In the genomic region with DNA sequence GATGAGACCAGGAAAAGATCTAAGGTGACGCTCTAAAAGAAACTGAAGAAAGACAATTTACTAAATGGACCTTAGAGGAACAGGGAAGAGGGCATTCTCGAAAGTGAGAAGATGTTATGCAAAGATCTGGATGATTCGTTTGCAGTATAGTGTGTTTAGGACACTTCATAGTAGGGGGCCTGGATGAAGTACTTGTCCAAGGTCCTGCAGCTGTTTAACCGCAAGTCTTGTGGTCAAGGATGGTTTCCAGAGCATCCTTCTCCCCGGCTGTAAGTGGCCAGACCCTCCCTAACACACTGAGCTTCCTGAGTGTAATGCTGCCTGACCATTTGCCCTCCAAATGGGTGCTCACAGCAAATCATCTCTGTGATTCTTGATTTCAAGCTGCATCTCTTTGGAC, we compare ENCODE assay signal across 32 cellular contexts.
"Had no signal": no experiment of that assay in that cellular context is flagged by ENCODE, and none has a peak within 500 bp of the region (broad histone marks: within the 10 kb centered on the region; RNA-seq: fewer than 3 reads in every experiment).

No MANE protein-coding gene starts in this region.

- H3K27ac Mint-ChIP-seq: dendritic cell treated with granulocyte-macrophage colony-stimulating factor and Interleukin-4, amounts not matched to agents 40 ng/mL and 50 ng/mL, for 4 days; endodermal cell; mesothelial cell of epicardium; naive thymus-derived CD4-positive, alpha-beta T cell; nephron; neural progenitor cell; progenitor cell of endocrine pancreas; stimulated activated memory B cell treated with anti-CD40 and anti-IgM and Interleukin-4, amounts not matched to agents 10 μg/mL and 1 μg/mL and 100 μg/mL, for 72 hours; type B pancreatic cell had no signal

- H3K4me3 Mint-ChIP-seq: dendritic cell treated with granulocyte-macrophage colony-stimulating factor and Interleukin-4, amounts not matched to agents 40 ng/mL and 50 ng/mL, for 4 days; endodermal cell; mesothelial cell of epicardium; naive thymus-derived CD4-positive, alpha-beta T cell; nephron; neural progenitor cell; stimulated activated memory B cell treated with anti-CD40 and anti-IgM and Interleukin-4, amounts not matched to agents 10 μg/mL and 1 μg/mL and 100 μg/mL, for 72 hours; type B pancreatic cell had no signal

- H3K27ac ChIP-seq: colonic mucosa, epithelial cell of prostate, foreskin keratinocyte, gastroesophageal sphincter, heart left ventricle, hepatocyte, left lung, neural progenitor cell, parathyroid adenoma, right atrium auricular region, skin epidermis, spleen, testis, tibial artery had no signal

- H3K9me3 ChIP-seq: colonic mucosa, gastroesophageal sphincter, heart left ventricle, left lung, mucosa of descending colon, right atrium auricular region, spleen, testis, tibial artery had no signal

- DNase-seq: colonic mucosa; effector CD8-positive, alpha-beta T cell; endodermal cell; foreskin keratinocyte; heart left ventricle; left cardiac atrium; left lung; mesenchymal stem cell; mucosa of descending colon; naive thymus-derived CD4-positive, alpha-beta T cell; spleen; stimulated activated CD4-positive, alpha-beta T cell treated with anti-CD3 and anti-CD28 coated beads, Interleukin-4, amount 100 ng/mL, for 4 hours; stimulated activated naive CD8-positive, alpha-beta T cell treated with anti-CD3 and anti-CD28 coated beads, Interleukin-15, Interleukin-2, amounts not matched to agents 100 U/mL and 50 U/mL, for 24 hours; substantia nigra; testis; tibial artery had no signal

- H3K4me3 ChIP-seq: colonic mucosa, gastroesophageal sphincter, heart left ventricle, hepatocyte, left lung, mucosa of descending colon, neural progenitor cell, right atrium auricular region, skin epidermis, spleen, testis, tibial artery had no signal

- H3K27me3 Mint-ChIP-seq: dendritic cell treated with granulocyte-macrophage colony-stimulating factor and Interleukin-4, amounts not matched to agents 40 ng/mL and 50 ng/mL, for 4 days had no signal

- ATAC-seq: esophagus mucosa; foreskin keratinocyte; gastroesophageal sphincter; heart left ventricle; left cardiac atrium; left lung; mucosa of descending colon; naive thymus-derived CD4-positive, alpha-beta T cell; sciatic nerve; stimulated activated memory B cell treated with anti-CD40 and anti-IgM and Interleukin-4, amounts not matched to agents 10 μg/mL and 1 μg/mL and 100 μg/mL, for 72 hours; stimulated activated naive CD8-positive, alpha-beta T cell treated with anti-CD3 and anti-CD28 coated beads, Interleukin-15, Interleukin-2, amounts not matched to agents 100 U/mL and 50 U/mL, for 24 hours had no signal

- H3K36me3 Mint-ChIP-seq: mesothelial cell of epicardium; stimulated activated memory B cell treated with anti-CD40 and anti-IgM and Interleukin-4, amounts not matched to agents 10 μg/mL and 1 μg/mL and 100 μg/mL, for 72 hours; type B pancreatic cell had no signal

- H3K9me3 Mint-ChIP-seq: dendritic cell treated with granulocyte-macrophage colony-stimulating factor and Interleukin-4, amounts not matched to agents 40 ng/mL and 50 ng/mL, for 4 days; mesothelial cell of epicardium; neural progenitor cell; stimulated activated memory B cell treated with anti-CD40 and anti-IgM and Interleukin-4, amounts not matched to agents 10 μg/mL and 1 μg/mL and 100 μg/mL, for 72 hours; type B pancreatic cell had no signal

- H3K27me3 ChIP-seq: colonic mucosa, foreskin keratinocyte, gastroesophageal sphincter, hepatocyte, left lung, neural progenitor cell, right atrium auricular region, testis, tibial artery had no signal

- FAIRE-seq: islet of Langerhans had no signal

- H3K4me1 Mint-ChIP-seq: endodermal cell; mesothelial cell of epicardium; naive thymus-derived CD4-positive, alpha-beta T cell; nephron; neural progenitor cell; stimulated activated memory B cell treated with anti-CD40 and anti-IgM and Interleukin-4, amounts not matched to agents 10 μg/mL and 1 μg/mL and 100 μg/mL, for 72 hours had no signal

- H3K4me1 ChIP-seq: colonic mucosa, foreskin keratinocyte, gastroesophageal sphincter, heart left ventricle, left lung, neural progenitor cell, parathyroid adenoma, right atrium auricular region, spleen, testis, tibial artery had no signal

- H3K36me3 ChIP-seq: colonic mucosa, gastroesophageal sphincter, heart left ventricle, left lung, neural progenitor cell, right atrium auricular region, spleen, tibial artery had no signal
